ENCODE assay signal across 8 cellular contexts in genomic region chrX:54495814-54496516, GRCh38. TPM values are rescaled to one million over a fixed set of nuclear protein-coding genes. Genes with fewer than 3 reads are reported as not detected.
DNase-seq lines count a peak whose midpoint lies in the region; ATAC-seq and TF ChIP-seq lines count a peak whose summit lies in the region.

FGD1 (minus strand) TSS chrX:54496234; CDS start chrX:54495432, 802 bp downstream.

- peak within 1 kb of the TSS; percentile 76 for H3K9ac ChIP-seq in HUES64 (ENCODE audit: low read depth, low read length)

- H3K4me3 Mint-ChIP-seq in CD4-positive, CD25-positive, alpha-beta regulatory T cell, result peak within 1 kb of the TSS; percentile 24 to 92 (median 76)

- intact Hi-C loops in ascending aorta (cut with DNase I) (loop anchor here (1.0 to 2.0 kb wide), 3 partner anchors 13 to 56 kb away; partner anchors contain the start of gene TSR2), right cardiac atrium (cut with DNase I) (no loop called here), psoas muscle (cut with DNase I) (no loop called here)

- no peak within 1 kb of the TSS for H3K4me3 ChIP-seq in CD4-positive, CD25-positive, alpha-beta regulatory T cell (ENCODE audit: low read depth, low read length)
- H3K4me3 ChIP-seq in HUES64 (ENCODE audit: low read length), result peak within 1 kb of the TSS; percentile 79
- peak within 1 kb of the TSS; percentile 68 for H3K4me3 ChIP-seq in SJCRH30
- H3K4me3 ChIP-seq in ascending aorta, result peak within 1 kb of the TSS; percentile 74 to 79
- peak within 1 kb of the TSS; percentile 96 for H3K4me3 ChIP-seq in right cardiac atrium (ENCODE audit: low read length)
- peak within 1 kb of the TSS; percentile 63 for H3K4me3 ChIP-seq in psoas muscle

- H3K9me3 ChIP-seq in CD4-positive, CD25-positive, alpha-beta regulatory T cell (ENCODE audit: control insufficient read depth in 2 of 2, low read length in 2 of 2), result no peaks in the 10 kb centered on the region
- no peaks in the 10 kb centered on the region for H3K9me3 ChIP-seq in HUES64 (ENCODE audit: insufficient read depth, low read depth, low read length)
- no peaks in the 10 kb centered on the region for H3K9me3 ChIP-seq in SJCRH30 (replicated peaks)
- H3K9me3 ChIP-seq in ascending aorta, result no peaks in the 10 kb centered on the region
- no peaks in the 10 kb centered on the region for H3K9me3 ChIP-seq in right cardiac atrium (ENCODE audit: control insufficient read depth, low read length)
- H3K9me3 ChIP-seq in psoas muscle, result no peaks in the 10 kb centered on the region

- peak in 2 of 3 donors; percentile 2 to 17 for DNase-seq in CD4-positive, CD25-positive, alpha-beta regulatory T cell
- peak; percentile 54 to 68 for DNase-seq in SJCRH30
- DNase-seq in ascending aorta (ENCODE audit: low spot score in 2 of 2), result peak in 1 of 2 donors; percentile 76
- DNase-seq in right cardiac atrium, result peak; percentile 75 to 91 (median 91)
- peak; percentile 73 to 76 for DNase-seq in psoas muscle
- no peak for DNase-seq in Kasumi-1 (lab: John Stamatoyannopoulos, UW)

- peaks cover 37% of the 10 kb centered on the region for H3K27me3 Mint-ChIP-seq in CD4-positive, CD25-positive, alpha-beta regulatory T cell

- peaks cover 0 to 3% (median 0%) of the 10 kb centered on the region in 7 donors for H3K9me3 Mint-ChIP-seq in CD4-positive, CD25-positive, alpha-beta regulatory T cell

- no peak within 1 kb of the TSS for H3K27ac ChIP-seq in CD4-positive, CD25-positive, alpha-beta regulatory T cell (ENCODE audit: insufficient read depth, low read length, poor library complexity, severe bottlenecking)
- peak within 1 kb of the TSS; percentile 74; the same call in 1 of the 2 replicates for H3K27ac ChIP-seq in HUES64 (ENCODE audit: low read depth, low read length)
- H3K27ac ChIP-seq in SJCRH30, result peak within 1 kb of the TSS; percentile 40; the same call in 1 of the 2 replicates
- peak within 1 kb of the TSS; percentile 73 to 84 for H3K27ac ChIP-seq in ascending aorta
- H3K27ac ChIP-seq in right cardiac atrium (ENCODE audit: low read length), result peak within 1 kb of the TSS; percentile 75
- H3K27ac ChIP-seq in psoas muscle, result peak within 1 kb of the TSS; percentile 23

- H3K27me3 ChIP-seq in CD4-positive, CD25-positive, alpha-beta regulatory T cell (ENCODE audit: control insufficient read depth, insufficient read depth, low read length), result no peaks in the 10 kb centered on the region
- H3K27me3 ChIP-seq in HUES64 (ENCODE audit: insufficient read depth, low read length) (no peaks in the 10 kb centered on the region), SJCRH30 (no peaks in the 10 kb centered on the region), ascending aorta (no peaks in the 10 kb centered on the region), right cardiac atrium (ENCODE audit: control insufficient read depth, insufficient read depth) (no peaks in the 10 kb centered on the region), psoas muscle (ENCODE audit: insufficient read depth in 3 of 3, low read length in 2 of 3) (peaks cover 0 to 29% (median 0%) of the 10 kb centered on the region in 3 donors)

- H3K4me1 Mint-ChIP-seq in CD4-positive, CD25-positive, alpha-beta regulatory T cell, result peaks cover 0 to 3% (median 0%) of the 10 kb centered on the region in 4 donors

- no peaks in the 10 kb centered on the region for H3K4me1 ChIP-seq in CD4-positive, CD25-positive, alpha-beta regulatory T cell (ENCODE audit: control insufficient read depth, insufficient read depth, low read length, poor library complexity, severe bottlenecking)
- H3K4me1 ChIP-seq in HUES64 (ENCODE audit: insufficient read depth, low read length) (peaks cover 14% of the 10 kb centered on the region; the same call in 1 of the 2 replicates), SJCRH30 (no peaks in the 10 kb centered on the region), ascending aorta (peaks cover 0 to 3% of the 10 kb centered on the region in 2 donors), right cardiac atrium (ENCODE audit: control insufficient read depth, insufficient read depth, low read length) (peaks cover 4% of the 10 kb centered on the region), psoas muscle (no peaks in the 10 kb centered on the region)

- TF ChIP-seq CTCF in ascending aorta (IDR thresholded peaks at IDR 0.05) (no peak), psoas muscle (IDR thresholded peaks at IDR 0.05) (no peak)

- H3K36me3 Mint-ChIP-seq in CD4-positive, CD25-positive, alpha-beta regulatory T cell, result no peaks in the 10 kb centered on the region

- no peak for ATAC-seq in CD4-positive, CD25-positive, alpha-beta regulatory T cell (ENCODE audit: low read depth in 2 of 2)
- ATAC-seq in right cardiac atrium (peak; percentile 92 to 93), psoas muscle (peak; percentile 74 to 86 (median 82)), HG02798 (IDR thresholded peaks at IDR 0.05; ENCODE audit: poor library complexity, unreplicated experiment) (no peak)

- peak within 1 kb of the TSS in 1 of 3 donors; percentile 32 for H3K27ac Mint-ChIP-seq in CD4-positive, CD25-positive, alpha-beta regulatory T cell

- WGBS in HUES64, result under 1% methylated on average over 42 of the region's 51 CpGs
- WGBS in right cardiac atrium, result under 1% methylated on average over 38 of the region's 51 CpGs
- WGBS in psoas muscle, 3 donors, result 1 to 41% (median 6%) methylated on average over 2 to 39 of the region's 51 CpGs

- no peaks in the 10 kb centered on the region for H3K36me3 ChIP-seq in CD4-positive, CD25-positive, alpha-beta regulatory T cell (ENCODE audit: control insufficient read depth, insufficient read depth, low read length)
- H3K36me3 ChIP-seq in HUES64 (ENCODE audit: insufficient read depth, low read length), result no peaks in the 10 kb centered on the region
- no peaks in the 10 kb centered on the region for H3K36me3 ChIP-seq in SJCRH30
- no peaks in the 10 kb centered on the region for H3K36me3 ChIP-seq in ascending aorta
- no peaks in the 10 kb centered on the region for H3K36me3 ChIP-seq in psoas muscle (ENCODE audit: insufficient read depth in 1 of 2, low read depth in 1 of 2)

RNA-seq across cellular contexts. Expression of gene FGD1, which starts in this region (rescaled TPM):
- not detected for total RNA-seq in CD4-positive, CD25-positive, alpha-beta regulatory T cell
- polyA plus RNA-seq in CD4-positive, CD25-positive, alpha-beta regulatory T cell, result 1 to 10 TPM in 1 of 4 donors, under 1 TPM in 3; 0.76 to 1.0 (median 0.85) TPM
- polyA plus RNA-seq in HUES64 (2013, experiment 1 of 2), result 14.4 TPM
- 16.8 TPM for polyA plus RNA-seq in HUES64 (2013, experiment 2 of 2)
- total RNA-seq in SJCRH30 (2014; rRNA removed; shearing (Covaris generic)), result 4.5 and 4.7 TPM in 2 replicates
- 16.5 TPM for total RNA-seq in ascending aorta
- total RNA-seq in right cardiac atrium, result 1 to 10 TPM; 6.3 to 6.7 (median 6.5) TPM
- 5.0 TPM for polyA plus RNA-seq in right cardiac atrium
- 1 to 10 TPM in 3 of 4 donors, under 1 TPM in 1; 0.84 to 2.1 (median 1.4) TPM for total RNA-seq in psoas muscle
- polyA plus RNA-seq in psoas muscle, result under 1 TPM; 0.38 to 0.42 (median 0.40) TPM

Comparison
In these comparisons a context has a peak if more than half of its experiments do, and no peak if none do; other contexts are left out.
1. ATAC-seq: peak in right cardiac atrium (2 of 2) and psoas muscle (4 of 4); none in CD4-positive, CD25-positive, alpha-beta regulatory T cell (0 of 2) and HG02798 (single experiment).
2. DNase-seq: peak in CD4-positive, CD25-positive, alpha-beta regulatory T cell (2 of 3), SJCRH30 (2 of 2), right cardiac atrium (3 of 3) and psoas muscle (2 of 2); none in Kasumi-1 (0 of 2).